Comparison of ENCODE assay signal across 1 cellular context in the genomic region with DNA sequence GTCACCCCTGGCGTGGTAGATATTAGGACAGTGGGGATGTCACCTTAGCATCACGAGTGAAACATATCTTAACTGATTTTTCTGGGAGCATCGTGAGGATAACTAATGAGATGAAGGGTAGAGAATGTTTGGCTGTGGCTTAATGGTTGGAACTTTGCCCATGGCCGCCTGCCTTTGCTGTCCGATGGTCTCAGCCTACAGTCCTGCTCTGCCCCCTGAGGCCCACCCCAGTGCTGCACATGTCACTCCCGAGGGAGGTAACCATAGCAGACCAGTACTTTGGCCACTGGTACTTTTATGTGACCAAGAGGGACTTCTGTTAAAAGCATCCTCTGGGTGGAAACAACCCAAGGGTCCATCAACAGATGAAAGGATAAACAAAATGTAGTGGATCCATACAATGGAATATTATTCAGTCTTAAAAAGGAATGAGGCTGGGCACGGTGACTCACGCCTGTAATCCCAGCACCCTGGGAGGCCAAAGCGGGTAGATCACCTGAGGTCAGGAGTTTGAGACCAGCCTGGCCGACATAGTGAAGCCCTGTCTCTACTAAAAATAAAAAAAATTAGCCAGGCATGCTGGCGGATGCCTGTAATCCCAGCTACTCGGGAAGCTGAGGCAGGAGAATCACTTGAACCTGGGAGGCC.
TF ChIP-seq lines count a peak whose summit lies in the region.

No MANE protein-coding gene starts in this region.

TF ChIP-seq in IMR-90, 13 proteins besides CTCF, POLR2A, EP300 and RAD21:
- no peak for TF ChIP-seq BHLHE40 (IDR thresholded peaks at IDR 0.05; ENCODE audit: low read depth, low read length)
- no peak for TF ChIP-seq NFE2L2 (IDR thresholded peaks at IDR 0.05; ENCODE audit: low read depth, low read length)
- no peak for TF ChIP-seq FOS (IDR thresholded peaks at IDR 0.05; ENCODE audit: low read depth, low read length)
- TF ChIP-seq MAZ (IDR thresholded peaks at IDR 0.05; ENCODE audit: borderline replicate concordance, low read depth, low read length): no peak
- no peak for TF ChIP-seq CEBPB (IDR thresholded peaks at IDR 0.05; ENCODE audit: low read depth, low read length)
- no peak for TF ChIP-seq MXI1 (IDR thresholded peaks at IDR 0.05; ENCODE audit: borderline replicate concordance, low read depth, low read length)
- no peak for TF ChIP-seq MAFK (IDR thresholded peaks at IDR 0.05; ENCODE audit: low read depth, low read length)
- TF ChIP-seq CHD1 (IDR thresholded peaks at IDR 0.05; ENCODE audit: low read depth, low read length): no peak
- TF ChIP-seq RCOR1 (IDR thresholded peaks at IDR 0.05; ENCODE audit: insufficient replicate concordance, low read length): no peak
